28 cellular contexts compared by ENCODE assay signal in genomic region chr7:40899151-40899550, GRCh38.
A peak's percentile ranks its signal among the peaks of the same experiment; 100 is the strongest.
DNase-seq lines count a peak whose midpoint lies in the region; ATAC-seq and TF ChIP-seq lines count a peak whose summit lies in the region.
"Had no signal": no experiment of that assay in that cellular context is flagged by ENCODE, and none has a peak within 500 bp of the region (broad histone marks: within the 10 kb centered on the region; RNA-seq: fewer than 3 reads in every experiment).

No MANE protein-coding gene starts in this region.

- peaks cover 29% of the 10 kb centered on the region for H3K9me3 ChIP-seq in PC-9 (ENCODE audit: insufficient read depth, low read depth)
- H3K9me3 ChIP-seq in skeletal muscle tissue (ENCODE audit: control insufficient read depth in 3 of 3, low read length in 3 of 3), result peaks cover 0 to 2% (median 0%) of the 10 kb centered on the region in 3 donors

- peaks cover 17% of the 10 kb centered on the region; the same call in 1 of the 2 replicates for H3F3A ChIP-seq in PC-9 (ENCODE audit: insufficient read depth, low read depth)

- DNase-seq in EH (ENCODE audit: low read depth), result peak; percentile 97
- DNase-seq in PC-9, result peak; percentile 83 to 98
- DNase-seq in foreskin keratinocyte, result peak; percentile 91 to 96
- DNase-seq in NCI-H1436 (lab: John Stamatoyannopoulos, UW), result no peak
- no peak for DNase-seq in erythroblast (lab: John Stamatoyannopoulos, UW)
- DNase-seq in NCI-H1105 treated with DMSO at 0.1 percent for 48 hours (lab: John Stamatoyannopoulos, UW), result no peak
- no peak for DNase-seq in NCI-H2029 treated with DMSO at 0.1 percent for 48 hours (lab: John Stamatoyannopoulos, UW)
- DNase-seq: activated CD4-positive, alpha-beta T cell treated with anti-CD3 and anti-CD28 coated beads, Interleukin-2, amount 50 U/mL, for 4 hours; activated CD4-positive, CD25-positive, alpha-beta regulatory T cell; activated CD8-positive, alpha-beta memory T cell treated with anti-CD3 and anti-CD28 coated beads, Interleukin-2, amount 50 U/mL, for 4 hours; aorta; DMS79 treated with DMSO at 0.1 percent for 48 hours; effector CD4-positive, alpha-beta T cell; gastrocnemius medialis; HFFc6; hippocampal formation; mesendoderm; NCI-H1048; NCI-H2029; NCI-H226; NCI-H748 treated with DMSO at 0.1 percent for 48 hours; spleen; stimulated activated CD4-positive, alpha-beta T cell treated with anti-CD3 and anti-CD28 coated beads, Interleukin-2, amount 100 ng/mL, for 48 hours; T-helper 1 cell had no signal

- intact Hi-C loops in PC-9 (cut with micrococcal nuclease; ENCODE audit: unreplicated experiment), result loop anchor here (1.0 to 5.0 kb wide), 5 partner anchors 16 to 806 kb away; no protein-coding TSS in a partner anchor

- H2AFZ ChIP-seq in PC-9, result peak overlapping the region; percentile 69

- H3K9me2 ChIP-seq in PC-9 (ENCODE audit: insufficient read depth), result no peaks in the 10 kb centered on the region

- H3K4me3 ChIP-seq in PC-9 (peak overlapping the region; percentile 51), skeletal muscle tissue (ENCODE audit: low read length in 3 of 3) (no peak overlapping the region)
- H3K4me3 ChIP-seq: BLaER1 treated with 17β-estradiol and CSF1 and Interleukin-3, amounts not matched to agents 10 nM and 100 nM; SJSA1; spleen had no signal

- BruUV-seq in PC-9 (replicated peaks; lab: Mats Ljungman, UMichigan), result no TSS peak

- CTCF ChIA-PET in PC-9 (lab: Charles Lee), result no interaction called here

- no peaks in the 10 kb centered on the region for H3K79me2 ChIP-seq in PC-9 (ENCODE audit: low read depth)

- no peak overlapping the region for H3K9ac ChIP-seq in skeletal muscle tissue (ENCODE audit: low read depth in 1 of 3, low read length in 3 of 3)
- H3K9ac ChIP-seq: BLaER1 treated with 17β-estradiol and CSF1 and Interleukin-3, amounts not matched to agents 10 nM and 100 nM had no signal

- peak; percentile 90 for ATAC-seq in foreskin keratinocyte

- H4K20me1 ChIP-seq in PC-9 (ENCODE audit: insufficient read depth), result no peaks in the 10 kb centered on the region
- H4K20me1 ChIP-seq: BLaER1 treated with 17β-estradiol and CSF1 and Interleukin-3, amounts not matched to agents 10 nM and 100 nM had no signal

- TF ChIP-seq POLR2A in erythroblast (IDR thresholded peaks at IDR 0.05; ENCODE audit: low read length), result no peak

- no peak for TF ChIP-seq CTCF in PC-9 (conservative IDR thresholded peaks at IDR 0.05)
- peak; percentile 42 for TF ChIP-seq CTCF in foreskin keratinocyte (conservative IDR thresholded peaks at IDR 0.05)

- H3K27me3 ChIP-seq in PC-9 (ENCODE audit: insufficient read depth, low read depth) (no peaks in the 10 kb centered on the region), foreskin keratinocyte (no peaks in the 10 kb centered on the region), skeletal muscle tissue (ENCODE audit: control insufficient read depth in 3 of 3, insufficient read depth in 3 of 3, low read length in 3 of 3) (no peaks in the 10 kb centered on the region)
- H3K27me3 ChIP-seq: BLaER1 treated with 17β-estradiol and CSF1 and Interleukin-3, amounts not matched to agents 10 nM and 100 nM; gastrocnemius medialis; SJSA1; spleen had no signal

- no peaks in the 10 kb centered on the region; the same call in 1 of the 2 replicates for H3K36me3 ChIP-seq in PC-9 (ENCODE audit: low read depth)
- H3K36me3 ChIP-seq in skeletal muscle tissue (ENCODE audit: control insufficient read depth in 3 of 3, insufficient read depth in 3 of 3, low read length in 3 of 3), result no peaks in the 10 kb centered on the region
- H3K36me3 ChIP-seq: BLaER1 treated with 17β-estradiol and CSF1 and Interleukin-3, amounts not matched to agents 10 nM and 100 nM; gastrocnemius medialis; SJSA1; spleen had no signal

- POLR2A ChIA-PET in PC-9 (lab: Charles Lee; ENCODE audit: unreplicated experiment), result interaction anchor here (0.5 to 0.9 kb wide), 3 partner anchors 13 to 152 kb away, joined by 3 to 7 read pairs (median 4); no protein-coding TSS in a partner anchor

- peak overlapping the region; percentile 77 for H3K4me2 ChIP-seq in PC-9
- H3K4me2 ChIP-seq: BLaER1 treated with 17β-estradiol and CSF1 and Interleukin-3, amounts not matched to agents 10 nM and 100 nM had no signal

- peaks cover 25% of the 10 kb centered on the region for H3K4me1 ChIP-seq in PC-9 (replicated peaks; ENCODE audit: insufficient read depth)
- peaks cover 12% of the 10 kb centered on the region for H3K4me1 ChIP-seq in foreskin keratinocyte
- no peaks in the 10 kb centered on the region for H3K4me1 ChIP-seq in skeletal muscle tissue (ENCODE audit: control insufficient read depth in 3 of 3, insufficient read depth in 3 of 3, low read length in 3 of 3)
- H3K4me1 ChIP-seq: BLaER1 treated with 17β-estradiol and CSF1 and Interleukin-3, amounts not matched to agents 10 nM and 100 nM; gastrocnemius medialis; SJSA1; spleen had no signal

- H3K27ac ChIP-seq in PC-9, result peak overlapping the region; percentile 94
- H3K27ac ChIP-seq in foreskin keratinocyte, result peak overlapping the region; percentile 91
- H3K27ac ChIP-seq in skeletal muscle tissue (ENCODE audit: low read depth, low read length), result peak overlapping the region; percentile 62
- H3K27ac ChIP-seq: BLaER1 treated with 17β-estradiol and CSF1 and Interleukin-3, amounts not matched to agents 10 nM and 100 nM; HL-60; SJSA1; spleen had no signal

Comparison
In these comparisons a context has a peak if more than half of its experiments do, and no peak if none do; other contexts are left out.
1. DNase-seq: peak in EH (single experiment), PC-9 (2 of 2) and foreskin keratinocyte (2 of 2); none in NCI-H1436 (single experiment), erythroblast (0 of 2), NCI-H1105 treated with DMSO at 0.1 percent for 48 hours (single experiment) and NCI-H2029 treated with DMSO at 0.1 percent for 48 hours (single experiment).
2. Peak in every context shown above with its lines, with median percentiles within 50 percentile points of each other: H3K27ac ChIP-seq.